Comparison of ENCODE assay signal across 10 cellular contexts in the genomic region with DNA sequence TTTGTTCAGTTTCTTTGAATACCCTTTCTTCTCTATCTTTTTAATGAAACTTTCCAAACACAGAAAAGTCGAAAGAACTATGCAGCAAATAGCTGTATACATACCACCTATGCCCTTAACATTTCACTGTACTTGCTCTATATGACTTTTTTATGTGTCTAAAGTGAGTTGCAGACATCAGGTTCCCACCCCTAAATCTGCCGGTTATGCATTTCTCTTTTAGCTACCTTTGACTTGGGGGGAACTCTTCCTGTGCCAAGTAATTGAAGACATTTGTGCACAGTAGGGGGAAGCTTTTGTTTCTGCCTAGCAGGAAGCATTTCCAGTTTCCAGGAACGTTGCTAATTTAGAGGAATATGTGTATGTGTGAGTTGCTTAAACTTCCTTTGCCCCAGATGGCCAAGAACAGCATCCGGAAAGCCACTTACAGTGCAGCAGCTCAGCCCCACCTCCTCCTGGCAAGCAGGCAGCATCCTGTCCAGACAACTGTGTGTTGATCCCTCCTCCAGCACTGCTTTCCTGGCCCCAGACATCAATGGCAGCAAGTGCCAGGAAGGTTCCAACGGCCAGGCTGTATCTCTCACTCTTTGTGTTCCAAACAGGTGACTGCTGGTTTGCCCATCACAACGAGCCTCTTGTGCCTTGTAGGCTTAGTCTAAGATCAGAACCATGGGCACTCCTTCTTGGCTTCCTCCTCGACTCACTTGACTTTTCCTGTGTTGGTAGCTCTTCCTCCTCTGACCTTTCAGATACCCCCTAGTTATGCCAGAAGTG. TPM values are rescaled to one million over a fixed set of nuclear protein-coding genes. Genes with fewer than 3 reads are reported as not detected.
DNase-seq lines count a peak whose midpoint lies in the region; ATAC-seq, FAIRE-seq and TF ChIP-seq lines count a peak whose summit lies in the region.
"Had no signal": no experiment of that assay in that cellular context is flagged by ENCODE, and none has a peak within 500 bp of the region (broad histone marks: within the 10 kb centered on the region; RNA-seq: fewer than 3 reads in every experiment).

No MANE protein-coding gene starts in this region.

- WGBS in A549 (ENCODE audit: missing lambda C conversion rate): 41% methylated on average over 7 of the region's 7 CpGs

- H3K4me3 ChIP-seq in A549 (no peak overlapping the region), cardiac fibroblast (replicated peaks in 1 of 2; ENCODE audit: low read depth in 2 of 2, low read length in 2 of 2) (no peak overlapping the region), lower lobe of right lung (no peak overlapping the region)

- H3K4me1 ChIP-seq in A549: no peaks in the 10 kb centered on the region
- peaks cover 17% of the 10 kb centered on the region for H3K4me1 ChIP-seq in lower lobe of right lung

- no peak for TF ChIP-seq POLR2A in A549 (IDR thresholded peaks at IDR 0.05; ENCODE audit: low read length)

- TF ChIP-seq EP300 in A549 (IDR thresholded peaks at IDR 0.05): no peak

- CTCF ChIA-PET in A549 (lab: Yijun Ruan, JAX) (interaction anchor here (1.5 to 61.4 kb wide), 7 partner anchors 12 to 129 kb away, joined by 4 to 1860 read pairs (median 6); a partner anchor contains a TSS), GM10248 (lab: Yijun Ruan, JAX) (interaction anchor here (0.8 to 4.4 kb wide), 2 partner anchors 12 to 346 kb away, joined by 3 to 19 read pairs; no protein-coding TSS in a partner anchor)

- no peak for TF ChIP-seq RAD21 in A549 (conservative IDR thresholded peaks at IDR 0.05 in 1 of 2, IDR thresholded peaks at IDR 0.05 in 1 of 2)

- peak; percentile 59 for FAIRE-seq in A549 (lab: Jason Lieb, UNC)
- FAIRE-seq in HTR-8/SVneo (lab: Jason Lieb, UNC): peak; percentile 51

- DNase-seq in A549 (ENCODE audit: low read depth in 1 of 2, low spot score in 1 of 2) (no peak), HTR-8/SVneo (ENCODE audit: insufficient read length, low spot score) (no peak), cardiac fibroblast (ENCODE audit: low read depth in 2 of 2) (peak; percentile 59 to 90), lower lobe of right lung (peak; percentile 63), NCI-H2081 (lab: John Stamatoyannopoulos, UW) (no peak), DMS79 treated with DMSO at 0.1 percent for 48 hours (lab: John Stamatoyannopoulos, UW) (no peak), GM10248 (ENCODE audit: extremely low spot score) (no peak), NCI-H1105 (lab: John Stamatoyannopoulos, UW) (no peak)
- DNase-seq: DMS153, OCI-M1 had no signal

- no peaks in the 10 kb centered on the region for H3K36me3 ChIP-seq in lower lobe of right lung

- ATAC-seq in A549 (peak in 1 of 2 experiments; percentile 36; a peak in 1 of 6 replicates), lower lobe of right lung (peak; percentile 83 to 91)

- no peaks in the 10 kb centered on the region for H3K27me3 ChIP-seq in lower lobe of right lung (ENCODE audit: low read depth)

- no peak overlapping the region for H3K4me2 ChIP-seq in A549

- no peak for TF ChIP-seq CTCF in A549 (IDR thresholded peaks at IDR 0.05)
- no peak for TF ChIP-seq CTCF in cardiac fibroblast (IDR thresholded peaks at IDR 0.05; ENCODE audit: low read depth, low read length)
- TF ChIP-seq CTCF in lower lobe of right lung (IDR thresholded peaks at IDR 0.05): no peak
- no peak for TF ChIP-seq CTCF in GM10248 (IDR thresholded peaks at IDR 0.05; ENCODE audit: control extremely low read depth, extremely low read depth, low read depth, missing control alignments)

- intact Hi-C loops in lower lobe of right lung (cut with DNase I): no loop called here

- POLR2A ChIA-PET in A549 (lab: Yijun Ruan, JAX) (interaction anchor here (1.5 to 2.1 kb wide), 2 partner anchors 14 to 21 kb away, joined by 5 to 6 read pairs; a partner anchor contains a TSS), GM10248 (lab: Yijun Ruan, JAX) (no interaction called here)

- H3K9me3 ChIP-seq in A549 (peaks cover 32% of the 10 kb centered on the region), lower lobe of right lung (no peaks in the 10 kb centered on the region)

- no peak overlapping the region for H3K27ac ChIP-seq in A549
- peak overlapping the region; percentile 65 for H3K27ac ChIP-seq in lower lobe of right lung

TF ChIP-seq in A549, 52 proteins besides CTCF, POLR2A, EP300 and RAD21:
- no peak for TF ChIP-seq NPAS2 (CRISPR knock-in tag; IDR thresholded peaks at IDR 0.05; ENCODE audit: borderline replicate concordance)
- TF ChIP-seq HOXB13 (CRISPR knock-in tag; IDR thresholded peaks at IDR 0.05; ENCODE audit: low read depth): no peak
- TF ChIP-seq, protein P1, sequence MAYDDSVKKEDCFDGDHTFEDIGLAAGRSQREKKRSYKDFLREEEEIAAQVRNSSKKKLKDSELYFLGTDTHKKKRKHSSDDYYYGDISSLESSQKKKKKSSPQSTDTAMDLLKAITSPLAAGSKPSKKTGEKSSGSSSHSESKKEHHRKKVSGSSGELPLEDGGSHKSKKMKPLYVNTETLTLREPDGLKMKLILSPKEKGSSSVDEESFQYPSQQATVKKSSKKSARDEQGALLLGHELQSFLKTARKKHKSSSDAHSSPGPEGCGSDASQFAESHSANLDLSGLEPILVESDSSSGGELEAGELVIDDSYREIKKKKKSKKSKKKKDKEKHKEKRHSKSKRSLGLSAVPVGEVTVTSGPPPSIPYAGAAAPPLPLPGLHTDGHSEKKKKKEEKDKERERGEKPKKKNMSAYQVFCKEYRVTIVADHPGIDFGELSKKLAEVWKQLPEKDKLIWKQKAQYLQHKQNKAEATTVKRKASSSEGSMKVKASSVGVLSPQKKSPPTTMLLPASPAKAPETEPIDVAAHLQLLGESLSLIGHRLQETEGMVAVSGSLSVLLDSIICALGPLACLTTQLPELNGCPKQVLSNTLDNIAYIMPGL (CRISPR knock-in tag; IDR thresholded peaks at IDR 0.05; ENCODE audit: borderline replicate concordance): no peak
- TF ChIP-seq CEBPB (IDR thresholded peaks at IDR 0.05): no peak
- no peak for TF ChIP-seq TP53 (CRISPR knock-in tag; IDR thresholded peaks at IDR 0.05)
- no peak for TF ChIP-seq CBX2 (IDR thresholded peaks at IDR 0.05; ENCODE audit: borderline replicate concordance, low read depth)
TF ChIP-seq in A549: peak in this region for 0.

RNA-seq across cellular contexts. Expression of a gene that starts 14.7 kb away (rescaled TPM):
- polyA plus RNA-seq in A549 (2011; rRNA removed) (184 and 221 TPM in 2 replicates), A549 (2017; fragmentation: RNase III; extraction: RNeasy Plus Mini Kit Qiagen cat#74134 plus additional on column Dnase treatment) (104 to 131 TPM (median 128 TPM) in 3 replicates)
- 170 and 209 TPM in 2 replicates for polyA plus RNA-seq in A549 (2012; cell fraction: cytosol; rRNA removed)
- polyA plus RNA-seq in A549 (2012; cell fraction: nucleus; rRNA removed): 411 and 413 TPM in 2 replicates
- polyA minus RNA-seq in A549 (2011; rRNA and poly(A)+ RNA removed): 237 and 239 TPM in 2 replicates
- total RNA-seq in lower lobe of right lung: 90.7 TPM

RNA-seq across cellular contexts. Expression of a gene that starts 21.4 kb away (rescaled TPM):
- polyA plus RNA-seq in A549 (2011; rRNA removed) (3.7 and 5.0 TPM in 2 replicates), A549 (2017; fragmentation: RNase III; extraction: RNeasy Plus Mini Kit Qiagen cat#74134 plus additional on column Dnase treatment) (1.9 to 2.2 TPM (median 2.0 TPM) in 3 replicates)
- polyA plus RNA-seq in A549 (2012; cell fraction: cytosol; rRNA removed): 1.2 and 1.4 TPM in 2 replicates
- polyA plus RNA-seq in A549 (2012; cell fraction: nucleus; rRNA removed): 1.2 and 1.7 TPM in 2 replicates
- 11.1 and 15.0 TPM in 2 replicates for polyA minus RNA-seq in A549 (2011; rRNA and poly(A)+ RNA removed)
- total RNA-seq in lower lobe of right lung: 12.1 TPM

RNA-seq across cellular contexts. Expression of a gene that starts 44.8 kb away (rescaled TPM):
- polyA plus RNA-seq in A549 (2011; rRNA removed) (11.0 and 12.8 TPM in 2 replicates), A549 (2017; fragmentation: RNase III; extraction: RNeasy Plus Mini Kit Qiagen cat#74134 plus additional on column Dnase treatment) (10.3 to 11.4 TPM (median 11.3 TPM) in 3 replicates)
- polyA plus RNA-seq in A549 (2012; cell fraction: cytosol; rRNA removed): 14.1 and 15.1 TPM in 2 replicates
- polyA plus RNA-seq in A549 (2012; cell fraction: nucleus; rRNA removed): 21.3 and 22.5 TPM in 2 replicates
- 7.9 and 12.7 TPM in 2 replicates for polyA minus RNA-seq in A549 (2011; rRNA and poly(A)+ RNA removed)
- 9.8 TPM for total RNA-seq in lower lobe of right lung

RNA-seq across cellular contexts. Expression of a gene that starts 56.1 kb away (rescaled TPM):
- polyA plus RNA-seq in A549 (2011; rRNA removed) (0.08 and 0.09 TPM in 2 replicates), A549 (2017; fragmentation: RNase III; extraction: RNeasy Plus Mini Kit Qiagen cat#74134 plus additional on column Dnase treatment) (0.04 to 0.12 TPM (median 0.06 TPM) in 3 replicates)
- polyA plus RNA-seq in A549 (2012; cell fraction: cytosol; rRNA removed): 0.04 TPM in 2 replicates
- polyA plus RNA-seq in A549 (2012; cell fraction: nucleus; rRNA removed): 0.47 and 0.66 TPM in 2 replicates
- polyA minus RNA-seq in A549 (2011; rRNA and poly(A)+ RNA removed): not detected in 2 replicates
- 28.1 TPM for total RNA-seq in lower lobe of right lung

RNA-seq across cellular contexts. Expression of a gene that starts 58.7 kb away (rescaled TPM):
- 9.4 and 11.2 TPM in 2 replicates for polyA plus RNA-seq in A549 (2011; rRNA removed)
- 2.9 and 3.0 TPM in 2 replicates for polyA plus RNA-seq in A549 (2012; cell fraction: cytosol; rRNA removed)
- 2.0 and 2.8 TPM in 2 replicates for polyA plus RNA-seq in A549 (2012; cell fraction: nucleus; rRNA removed)
- polyA plus RNA-seq in A549 (2017; fragmentation: RNase III; extraction: RNeasy Plus Mini Kit Qiagen cat#74134 plus additional on column Dnase treatment): 5.1 to 5.7 TPM (median 5.4 TPM) in 3 replicates
- 10.2 and 10.9 TPM in 2 replicates for polyA minus RNA-seq in A549 (2011; rRNA and poly(A)+ RNA removed)
- total RNA-seq in lower lobe of right lung: 3.5 TPM

Comparison
In these comparisons a context has a peak if more than half of its experiments do, and no peak if none do; other contexts are left out.
1. DNase-seq: peak in cardiac fibroblast (2 of 2) and lower lobe of right lung (single experiment); none in A549 (0 of 2), HTR-8/SVneo (single experiment), NCI-H2081 (0 of 2), DMS79 treated with DMSO at 0.1 percent for 48 hours (single experiment), GM10248 (single experiment) and NCI-H1105 (single experiment).